In the genomic region with DNA sequence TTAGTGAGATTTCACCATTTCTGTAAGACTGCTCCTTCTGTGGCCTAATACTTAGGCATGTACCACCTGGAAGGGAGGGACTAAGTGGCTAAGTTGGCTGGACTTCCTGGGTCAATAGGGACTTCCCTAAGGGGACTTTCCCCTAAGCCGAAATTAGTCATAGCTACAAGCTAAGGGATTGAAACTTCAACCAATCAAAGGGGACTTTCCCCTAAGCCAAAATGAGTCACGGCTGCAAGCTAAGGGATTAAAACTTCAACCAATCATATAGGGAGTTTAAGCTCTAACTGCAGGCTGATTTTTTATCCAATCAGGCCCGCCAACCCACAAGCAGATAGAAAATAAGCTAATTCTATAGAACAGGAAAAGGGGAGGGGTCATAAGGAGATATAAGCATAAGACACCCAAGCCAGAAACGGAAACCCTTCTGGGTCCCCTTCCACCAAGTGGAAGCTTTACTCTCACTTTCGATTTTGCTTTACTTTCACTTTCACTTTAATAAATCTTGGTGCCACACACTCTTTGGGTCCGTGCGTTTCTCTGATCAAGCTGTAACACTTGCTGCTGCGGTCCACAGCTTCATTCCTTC, we compare ENCODE assay signal across 11 cellular contexts.
DNase-seq lines count a peak whose midpoint lies in the region; ATAC-seq and TF ChIP-seq lines count a peak whose summit lies in the region.
"Had no signal": no experiment of that assay in that cellular context is flagged by ENCODE, and none has a peak within 500 bp of the region (broad histone marks: within the 10 kb centered on the region; RNA-seq: fewer than 3 reads in every experiment).

No MANE protein-coding gene starts in this region.

- H3K9me3 Mint-ChIP-seq in activated CD4-positive, alpha-beta T cell treated with anti-CD3 and anti-CD28 coated beads for 36 hours (ENCODE audit: low read depth): no peaks in the 10 kb centered on the region

- H2AFZ ChIP-seq in PC-3 (ENCODE audit: low read length): peak overlapping the region; percentile 26; the same call in 1 of the 2 replicates

- H3K4me3 ChIP-seq in PC-3 (ENCODE audit: low read length) (peak overlapping the region; percentile 37; the same call in 1 of the 2 replicates), right cardiac atrium (ENCODE audit: low read length) (no peak overlapping the region)

- BruUV-seq in PC-3 (replicated peaks; lab: Mats Ljungman, UMichigan): no TSS peak

- no peaks in the 10 kb centered on the region for H3K9me2 ChIP-seq in PC-3 (replicated peaks; ENCODE audit: low read length)

- POLR2A ChIA-PET in activated CD4-positive, alpha-beta T cell treated with anti-CD3 and anti-CD28 coated beads for 36 hours (lab: Charles Lee): no interaction called here
- POLR2A ChIA-PET in PC-3 (lab: Charles Lee; ENCODE audit: unreplicated experiment): no interaction called here

- H3K27ac Mint-ChIP-seq in activated CD4-positive, alpha-beta T cell treated with anti-CD3 and anti-CD28 coated beads for 36 hours: no peak overlapping the region
- H3K27ac Mint-ChIP-seq: B cell, naive B cell had no signal

- no peaks in the 10 kb centered on the region for H3K27me3 ChIP-seq in PC-3 (ENCODE audit: low read length)
- no peaks in the 10 kb centered on the region for H3K27me3 ChIP-seq in right cardiac atrium (ENCODE audit: control insufficient read depth, insufficient read depth)

- no peak for TF ChIP-seq CTCF in PC-3 (conservative IDR thresholded peaks at IDR 0.05; ENCODE audit: low read depth, low read length)

- no peaks in the 10 kb centered on the region for H3K36me3 Mint-ChIP-seq in activated CD4-positive, alpha-beta T cell treated with anti-CD3 and anti-CD28 coated beads for 36 hours (ENCODE audit: low read depth)
- H3K36me3 Mint-ChIP-seq: naive B cell had no signal

- H3K4me3 Mint-ChIP-seq in activated CD4-positive, alpha-beta T cell treated with anti-CD3 and anti-CD28 coated beads for 36 hours: no peak overlapping the region
- H3K4me3 Mint-ChIP-seq: B cell had no signal

- no peaks in the 10 kb centered on the region for H3K79me2 ChIP-seq in PC-3 (ENCODE audit: low read length)

- H3K4me1 ChIP-seq in PC-3 (ENCODE audit: insufficient read depth, low read length) (no peaks in the 10 kb centered on the region), right cardiac atrium (ENCODE audit: control insufficient read depth, insufficient read depth, low read length) (no peaks in the 10 kb centered on the region)

- no peaks in the 10 kb centered on the region for H3K27me3 Mint-ChIP-seq in activated CD4-positive, alpha-beta T cell treated with anti-CD3 and anti-CD28 coated beads for 36 hours
- H3K27me3 Mint-ChIP-seq: B cell, naive B cell had no signal

- H3K9me3 ChIP-seq in PC-3 (ENCODE audit: low read length) (no peaks in the 10 kb centered on the region), right cardiac atrium (ENCODE audit: control insufficient read depth, low read length) (no peaks in the 10 kb centered on the region)

- H3K27ac ChIP-seq in PC-3 (ENCODE audit: low read length) (no peak overlapping the region), right cardiac atrium (ENCODE audit: low read length) (no peak overlapping the region)

- peak; percentile 42 for ATAC-seq in activated CD4-positive, alpha-beta T cell treated with anti-CD3 and anti-CD28 coated beads for 36 hours
- peak; percentile 84 for ATAC-seq in HG02798 (IDR thresholded peaks at IDR 0.05; ENCODE audit: poor library complexity, unreplicated experiment)
- ATAC-seq in PC-3: no peak
- ATAC-seq in sciatic nerve: peak; percentile 56
- no peak for ATAC-seq in right cardiac atrium

- no peaks in the 10 kb centered on the region for H3F3A ChIP-seq in PC-3 (ENCODE audit: low read length, unreplicated experiment)

- H3K9ac ChIP-seq in PC-3 (ENCODE audit: low read length): no peak overlapping the region

- CTCF ChIA-PET in activated CD4-positive, alpha-beta T cell treated with anti-CD3 and anti-CD28 coated beads for 36 hours (lab: Charles Lee): no interaction called here
- CTCF ChIA-PET in PC-3 (lab: Charles Lee): no interaction called here

- intact Hi-C loops in activated CD4-positive, alpha-beta T cell treated with anti-CD3 and anti-CD28 coated beads for 36 hours (cut with DNase I, micrococcal nuclease): no loop called here
- intact Hi-C loops in PC-3 (cut with micrococcal nuclease): no loop called here
- intact Hi-C loops in sciatic nerve (cut with DNase I): no loop called here
- intact Hi-C loops in right cardiac atrium (cut with DNase I): no loop called here

- H4K20me1 ChIP-seq in PC-3 (ENCODE audit: low read length): no peaks in the 10 kb centered on the region

- peak; percentile 21 for DNase-seq in activated CD4-positive, alpha-beta T cell treated with anti-CD3 and anti-CD28 coated beads for 36 hours
- DNase-seq in activated CD4-positive, alpha-beta T cell treated with anti-CD3 and anti-CD28 coated beads for 1 hour: no peak
- DNase-seq in PC-3: peak; percentile 12
- DNase-seq in sciatic nerve (ENCODE audit: low spot score): no peak
- no peak for DNase-seq in NCI-H187 treated with DMSO at 0.1 percent for 48 hours (lab: John Stamatoyannopoulos, UW)
- DNase-seq in NOMO-1 treated with DMSO at 0.1 percent for 48 hours (lab: John Stamatoyannopoulos, UW; ENCODE audit: unreplicated experiment): no peak
- no peak for DNase-seq in right cardiac atrium
- DNase-seq: dermis blood vessel endothelial cell, naive B cell had no signal

- WGBS in right cardiac atrium: 74% methylated on average over 8 of the region's 8 CpGs

- H3K4me1 Mint-ChIP-seq in activated CD4-positive, alpha-beta T cell treated with anti-CD3 and anti-CD28 coated beads for 36 hours: no peaks in the 10 kb centered on the region
- H3K4me1 Mint-ChIP-seq: B cell had no signal

- H3K4me2 ChIP-seq in PC-3 (ENCODE audit: low read length): no peak overlapping the region

- H3K36me3 ChIP-seq in PC-3 (ENCODE audit: low read depth, low read length): no peaks in the 10 kb centered on the region

Comparison
In these comparisons a context has a peak if more than half of its experiments do, and no peak if none do; other contexts are left out.
1. DNase-seq: peak in activated CD4-positive, alpha-beta T cell treated with anti-CD3 and anti-CD28 coated beads for 36 hours (single experiment) and PC-3 (single experiment); none in activated CD4-positive, alpha-beta T cell treated with anti-CD3 and anti-CD28 coated beads for 1 hour (single experiment), sciatic nerve (single experiment), NCI-H187 treated with DMSO at 0.1 percent for 48 hours (single experiment), NOMO-1 treated with DMSO at 0.1 percent for 48 hours (single experiment) and right cardiac atrium (0 of 3).
2. ATAC-seq: peak in activated CD4-positive, alpha-beta T cell treated with anti-CD3 and anti-CD28 coated beads for 36 hours (single experiment), HG02798 (single experiment) and sciatic nerve (single experiment); none in PC-3 (single experiment) and right cardiac atrium (0 of 2).